Comparison of ENCODE assay signal across 7 cellular contexts in genomic region chr1:62541048-62541447, GRCh38. TPM values are rescaled to one million over a fixed set of nuclear protein-coding genes. Genes with fewer than 3 reads are reported as not detected.
"Had no signal": no experiment of that assay in that cellular context is flagged by ENCODE, and none has a peak within 500 bp of the region (broad histone marks: within the 10 kb centered on the region; RNA-seq: fewer than 3 reads in every experiment).

No MANE protein-coding gene starts in this region.

- ATAC-seq: GM12878 had no signal

- DNase-seq: GDM1, GF-D8 had no signal

- FAIRE-seq: GM12878, GM12892, GM18507, GM19239 had no signal

- H3K4me3 ChIP-seq: GM12878 had no signal

RNA-seq across cellular contexts. Expression of gene ANGPTL3, which starts 56.3 kb away (rescaled TPM):
- total RNA-seq: G401 had no signal
